19 cellular contexts compared by ENCODE assay signal in the genomic region with DNA sequence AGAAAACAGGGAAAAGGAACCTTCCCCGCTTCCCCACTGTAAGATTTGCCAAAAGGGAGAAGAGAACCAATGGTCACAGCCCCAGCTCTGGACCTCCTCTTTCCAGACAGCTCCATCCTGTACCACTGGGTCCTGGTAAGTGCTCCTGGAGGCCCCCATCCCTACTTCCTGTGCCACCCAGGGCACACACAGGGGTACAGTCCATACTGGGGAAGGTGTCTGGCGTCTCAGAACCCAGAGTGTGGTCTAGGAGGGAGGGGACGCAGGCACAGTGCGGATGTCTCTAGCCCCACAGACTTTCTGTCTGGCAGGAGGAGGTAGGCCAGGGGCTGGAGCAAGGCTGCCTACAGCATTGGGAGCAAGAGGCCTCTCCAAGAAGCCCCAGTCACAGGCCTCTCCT.
"Had no signal": no experiment of that assay in that cellular context is flagged by ENCODE, and none has a peak within 500 bp of the region (broad histone marks: within the 10 kb centered on the region; RNA-seq: fewer than 3 reads in every experiment).

No MANE protein-coding gene starts in this region.

- H3K9ac ChIP-seq: neural progenitor cell had no signal

- DNase-seq: dorsolateral prefrontal cortex; effector CD8-positive, alpha-beta T cell; foreskin melanocyte; head of caudate nucleus; left colon; left ventricle myocardium superior; naive thymus-derived CD8-positive, alpha-beta T cell; occipital lobe; right cardiac atrium; stimulated activated CD4-positive, alpha-beta T cell treated with anti-CD3 and anti-CD28 coated beads, Interleukin-2, amount 100 ng/mL, for 24 hours; stimulated activated CD4-positive, alpha-beta T cell treated with anti-CD3 and anti-CD28 coated beads, Interleukin-4, amount 100 ng/mL, for 4 hours; stimulated activated naive CD4-positive, alpha-beta T cell treated with Interleukin-2 at 50 U/mL for 16 hours; testis had no signal

- H3K27ac ChIP-seq: coronary artery, dorsolateral prefrontal cortex, hepatocyte, neural progenitor cell, pancreas, testis, tibial nerve had no signal

- H3K36me3 Mint-ChIP-seq: neural progenitor cell had no signal

- H3K4me1 ChIP-seq: neural progenitor cell, pancreas, testis, tibial nerve had no signal

- H3K36me3 ChIP-seq: neural progenitor cell, pancreas, tibial nerve had no signal

- H3K79me2 ChIP-seq: hepatocyte had no signal

- ATAC-seq: left colon; left ventricle myocardium superior; naive thymus-derived CD8-positive, alpha-beta T cell; pancreas had no signal

- H3K4me3 Mint-ChIP-seq: naive thymus-derived CD8-positive, alpha-beta T cell; neural progenitor cell had no signal

- H3K4me3 ChIP-seq: coronary artery, dorsolateral prefrontal cortex, hepatocyte, neural progenitor cell, pancreas, testis, tibial nerve had no signal

- H3K9me3 ChIP-seq: pancreas, testis, tibial nerve had no signal

- H3K27me3 ChIP-seq: hepatocyte, neural progenitor cell, pancreas, testis, tibial nerve had no signal

- H3K4me1 Mint-ChIP-seq: naive thymus-derived CD8-positive, alpha-beta T cell had no signal

- H3K27ac Mint-ChIP-seq: naive thymus-derived CD8-positive, alpha-beta T cell; neural progenitor cell; progenitor cell of endocrine pancreas had no signal

- H3K4me2 ChIP-seq: hepatocyte, neural progenitor cell had no signal

- H2AFZ ChIP-seq: hepatocyte, neural progenitor cell had no signal
